20 cellular contexts compared by ENCODE assay signal in genomic region chr5:116472274-116472673, GRCh38.
DNase-seq lines count a peak whose midpoint lies in the region; ATAC-seq and TF ChIP-seq lines count a peak whose summit lies in the region.
"Had no signal": no experiment of that assay in that cellular context is flagged by ENCODE, and none has a peak within 500 bp of the region (broad histone marks: within the 10 kb centered on the region; RNA-seq: fewer than 3 reads in every experiment).

No MANE protein-coding gene starts in this region.

- WGBS in mesenchymal stem cell = 93% methylated on average over 3 of the region's 3 CpGs

- H3K27me3 Mint-ChIP-seq in WTC11 (ENCODE audit: low read depth) = no peaks in the 10 kb centered on the region
- no peaks in the 10 kb centered on the region for H3K27me3 Mint-ChIP-seq in mesothelial cell of epicardium (ENCODE audit: low read depth)
- H3K27me3 Mint-ChIP-seq: CD4-positive, CD25-positive, alpha-beta regulatory T cell; IgD-negative memory B cell had no signal

- no peak overlapping the region for H2AK5ac ChIP-seq in mesenchymal stem cell (ENCODE audit: low read length, severe bottlenecking)

- H4K91ac ChIP-seq in mesenchymal stem cell (ENCODE audit: low read length) = no peak overlapping the region

- H4K8ac ChIP-seq in mesenchymal stem cell (ENCODE audit: low read length) = no peak overlapping the region

- H2BK120ac ChIP-seq in mesenchymal stem cell (ENCODE audit: low read depth, low read length) = no peak overlapping the region

- no peaks in the 10 kb centered on the region for H3K79me1 ChIP-seq in mesenchymal stem cell (replicated peaks; ENCODE audit: low read length, poor library complexity, severe bottlenecking)

- no peaks in the 10 kb centered on the region for H3K79me2 ChIP-seq in HCT116 (ENCODE audit: insufficient read depth, low read length)

- H2AFZ ChIP-seq in HCT116 (ENCODE audit: low read depth, low read length, poor library complexity, severe bottlenecking) (no peak overlapping the region), mesenchymal stem cell (ENCODE audit: low read depth, low read length) (no peak overlapping the region)
- H2AFZ ChIP-seq: GM23248, PC-9 had no signal

- no peak overlapping the region for H3K4me2 ChIP-seq in HCT116 (ENCODE audit: low read length)
- H3K4me2 ChIP-seq in mesenchymal stem cell (ENCODE audit: low read length, poor library complexity, severe bottlenecking) = no peak overlapping the region
- H3K4me2 ChIP-seq: PC-9 had no signal

- no peak for DNase-seq in HCT116 (ENCODE audit: low read depth, low spot score)
- no peak for DNase-seq in WTC11 (ENCODE audit: low spot score)
- no peak for DNase-seq in mesothelial cell of epicardium (ENCODE audit: low spot score in 2 of 2, unreplicated experiment in 2 of 2)
- no peak for DNase-seq in activated T-cell treated with anti-CD3 and anti-CD28 coated beads, Interleukin-2, amount 50 U/mL, for 48 hours
- DNase-seq in left ventricle myocardium superior = no peak
- no peak for DNase-seq in mesenchymal stem cell
- DNase-seq: Calu3; CD4-positive, CD25-positive, alpha-beta regulatory T cell; DMS79 treated with DMSO at 0.1 percent for 48 hours; GM23248; MV-4-11; NCI-H1417 treated with DMSO at 0.1 percent for 48 hours; NCI-H2029; NCI-H2171 treated with DMSO at 0.1 percent for 48 hours; NCI-H510A; PC-9 had no signal

- POLR2A ChIA-PET in HCT116 (lab: Charles Lee) = no interaction called here
- POLR2A ChIA-PET in WTC11 (lab: Charles Lee) = no interaction called here

- no peaks in the 10 kb centered on the region for H3K27me3 ChIP-seq in HCT116 (ENCODE audit: insufficient read depth, low read length)
- no peaks in the 10 kb centered on the region for H3K27me3 ChIP-seq in mesenchymal stem cell (ENCODE audit: control insufficient read depth in 1 of 2, insufficient read depth in 1 of 2, low read length in 2 of 2)

- H2BK12ac ChIP-seq in mesenchymal stem cell (ENCODE audit: low read length in 2 of 2) = no peak overlapping the region

- no peak overlapping the region for H2BK5ac ChIP-seq in mesenchymal stem cell (ENCODE audit: low read depth, low read length, poor library complexity, severe bottlenecking)

- TF ChIP-seq CTCF in 22Rv1 (IDR thresholded peaks at IDR 0.05) = peak; percentile 38
- TF ChIP-seq CTCF in HCT116 (IDR thresholded peaks at IDR 0.05 in 2 of 3, conservative IDR thresholded peaks at IDR 0.05 in 1 of 3; ENCODE audit: borderline replicate concordance in 1 of 3, insufficient read depth in 1 of 3, low read depth in 2 of 3, low read length in 2 of 3) = peak in 2 of 3 experiments; percentile 14 to 32; a peak in 2 of 6 replicates
- no peak for TF ChIP-seq CTCF in WTC11 (IDR thresholded peaks at IDR 0.05)
- TF ChIP-seq CTCF in mesothelial cell of epicardium (IDR thresholded peaks at IDR 0.05; ENCODE audit: unreplicated experiment) = peak; percentile 12

- CTCF ChIA-PET in HCT116 (lab: Charles Lee) = no interaction called here
- CTCF ChIA-PET in WTC11 (lab: Charles Lee) = no interaction called here

- no peaks in the 10 kb centered on the region for H4K20me1 ChIP-seq in HCT116 (ENCODE audit: insufficient read depth)

- H3K36me3 Mint-ChIP-seq in WTC11 = peaks cover 95% of the 10 kb centered on the region
- H3K36me3 Mint-ChIP-seq in mesothelial cell of epicardium = peaks cover 79% of the 10 kb centered on the region

- no peaks in the 10 kb centered on the region for H3K4me1 Mint-ChIP-seq in WTC11
- H3K4me1 Mint-ChIP-seq in mesothelial cell of epicardium = no peaks in the 10 kb centered on the region
- H3K4me1 Mint-ChIP-seq: CD4-positive, CD25-positive, alpha-beta regulatory T cell; IgD-negative memory B cell had no signal

- H3K9me3 ChIP-seq in HCT116 (ENCODE audit: control insufficient read depth in 1 of 2, insufficient read depth in 1 of 2, low read depth in 1 of 2, low read length in 2 of 2) (peaks cover 0 to 5% of the 10 kb centered on the region in 2 experiments; a peak in 1 of 4 replicates), mesenchymal stem cell (ENCODE audit: control insufficient read depth, low read length) (peaks cover 22% of the 10 kb centered on the region)

- ATAC-seq in HCT116 (peak; percentile 40; the same call in 1 of the 2 replicates), WTC11 (no peak), left ventricle myocardium superior (no peak), HG02981 (IDR thresholded peaks at IDR 0.05; ENCODE audit: unreplicated experiment) (no peak)

- TF ChIP-seq POLR2A in HCT116 (IDR thresholded peaks at IDR 0.05; ENCODE audit: borderline replicate concordance, extremely low read depth, insufficient read depth, insufficient read length) = no peak

- TF ChIP-seq RAD21 in HCT116 (IDR thresholded peaks at IDR 0.05; ENCODE audit: low read depth) = no peak

- H3K23ac ChIP-seq in mesenchymal stem cell (ENCODE audit: low read length in 2 of 2) = no peak overlapping the region

- H2BK15ac ChIP-seq in mesenchymal stem cell (ENCODE audit: low read depth, poor library complexity, severe bottlenecking) = no peak overlapping the region

- H3K27ac ChIP-seq in 22Rv1 (peak overlapping the region; percentile 22), HCT116 (ENCODE audit: low read depth, low read length) (no peak overlapping the region), mesenchymal stem cell (ENCODE audit: low read length, poor library complexity, severe bottlenecking) (no peak overlapping the region)
- H3K27ac ChIP-seq: GM23248, PC-9, SK-N-MC had no signal

- BruUV-seq in HCT116 (replicated peaks; lab: Mats Ljungman, UMichigan) = no TSS peak

- H3K4me1 ChIP-seq in HCT116 (ENCODE audit: control insufficient read depth in 1 of 2, insufficient read depth in 2 of 2, low read length in 2 of 2) (no peaks in the 10 kb centered on the region), mesenchymal stem cell (ENCODE audit: control insufficient read depth, insufficient read depth, low read depth, low read length) (no peaks in the 10 kb centered on the region)

- no peak overlapping the region for H3K14ac ChIP-seq in mesenchymal stem cell (ENCODE audit: low read length in 2 of 2)

- H3K27ac Mint-ChIP-seq in WTC11 (peak overlapping the region; percentile 38; the same call in 1 of the 2 replicates), mesothelial cell of epicardium (peak overlapping the region; percentile 43)
- H3K27ac Mint-ChIP-seq: CD4-positive, CD25-positive, alpha-beta regulatory T cell; IgD-negative memory B cell had no signal

- H3K4me3 Mint-ChIP-seq in WTC11 = no peak overlapping the region
- no peak overlapping the region for H3K4me3 Mint-ChIP-seq in mesothelial cell of epicardium
- H3K4me3 Mint-ChIP-seq: CD4-positive, CD25-positive, alpha-beta regulatory T cell; IgD-negative memory B cell had no signal

- H3K36me3 ChIP-seq in HCT116 (ENCODE audit: control insufficient read depth in 1 of 2, insufficient read depth in 2 of 2, low read length in 2 of 2) = no peaks in the 10 kb centered on the region; a peak in 1 of 4 replicates
- H3K36me3 ChIP-seq in mesenchymal stem cell (ENCODE audit: control insufficient read depth in 1 of 2, insufficient read depth in 2 of 2, low read depth in 1 of 2, low read length in 2 of 2) = peaks cover 0 to 4% of the 10 kb centered on the region in 2 experiments

- H3K4ac ChIP-seq in mesenchymal stem cell (ENCODE audit: low read depth in 1 of 2, low read length in 2 of 2) = no peak overlapping the region

- intact Hi-C loops in HCT116 (cut with micrococcal nuclease) = no loop called here
- intact Hi-C loops in left ventricle myocardium superior (cut with micrococcal nuclease) = no loop called here

- H3K9me3 Mint-ChIP-seq in WTC11 (no peaks in the 10 kb centered on the region), mesothelial cell of epicardium (peaks cover 23% of the 10 kb centered on the region)

- no peaks in the 10 kb centered on the region for H3K9me2 ChIP-seq in HCT116 (ENCODE audit: insufficient read depth)

- H3K4me3 ChIP-seq in HCT116 (replicated peaks in 1 of 2; ENCODE audit: low read depth in 1 of 2, low read length in 2 of 2) = no peak overlapping the region
- H3K4me3 ChIP-seq in mesenchymal stem cell (ENCODE audit: insufficient read depth in 1 of 2, low read depth in 1 of 2, low read length in 2 of 2) = no peak overlapping the region
- H3K4me3 ChIP-seq: GM23248, PC-9, SK-N-MC had no signal

- H3K9ac ChIP-seq in HCT116 (ENCODE audit: low read length) = no peak overlapping the region
- H3K9ac ChIP-seq in mesenchymal stem cell (ENCODE audit: low read length) = no peak overlapping the region
- H3K9ac ChIP-seq: GM23248 had no signal

- RAD21 ChIA-PET in HCT116 (lab: Charles Lee; ENCODE audit: low non-redundant PET in 1 of 2, low total read pairs in 2 of 2, uncharacterized antibody in 2 of 2, unreplicated experiment in 2 of 2) = no interaction called here

- no peak overlapping the region for H3K18ac ChIP-seq in mesenchymal stem cell (ENCODE audit: low read depth in 1 of 2, low read length in 2 of 2)

TF ChIP-seq in HCT116, 20 proteins besides CTCF, POLR2A, EP300 and RAD21 (continues in another document):
- TF ChIP-seq TCF7L2 (IDR thresholded peaks at IDR 0.05; ENCODE audit: borderline replicate concordance, extremely low read depth, insufficient read depth, insufficient read length) = no peak
- TF ChIP-seq ELF1 (IDR thresholded peaks at IDR 0.05; ENCODE audit: borderline replicate concordance, low read depth) = no peak
- no peak for TF ChIP-seq ZFX (IDR thresholded peaks at IDR 0.05)
- TF ChIP-seq CEBPB (IDR thresholded peaks at IDR 0.05; ENCODE audit: low read depth) = no peak
- TF ChIP-seq, protein P1, sequence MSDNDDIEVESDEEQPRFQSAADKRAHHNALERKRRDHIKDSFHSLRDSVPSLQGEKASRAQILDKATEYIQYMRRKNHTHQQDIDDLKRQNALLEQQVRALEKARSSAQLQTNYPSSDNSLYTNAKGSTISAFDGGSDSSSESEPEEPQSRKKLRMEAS (IDR thresholded peaks at IDR 0.05) = no peak
- TF ChIP-seq FOSL1 (IDR thresholded peaks at IDR 0.05; ENCODE audit: low read depth) = no peak
- no peak for TF ChIP-seq SIN3A (IDR thresholded peaks at IDR 0.05; ENCODE audit: low read depth)
- no peak for TF ChIP-seq EZH2phosphoT487 (IDR thresholded peaks at IDR 0.05; ENCODE audit: borderline replicate concordance)

TF ChIP-seq in WTC11, 78 proteins besides CTCF, POLR2A, EP300 and RAD21:
- no peak for TF ChIP-seq ZNF317 (CRISPR knock-in tag; IDR thresholded peaks at IDR 0.05; ENCODE audit: borderline replicate concordance, low read depth)
- TF ChIP-seq ETV6 (CRISPR knock-in tag; IDR thresholded peaks at IDR 0.05) = no peak
- TF ChIP-seq SP1 (CRISPR knock-in tag; conservative IDR thresholded peaks at IDR 0.05) = no peak
- no peak for TF ChIP-seq KAT7 (CRISPR knock-in tag; IDR thresholded peaks at IDR 0.05; ENCODE audit: borderline replicate concordance)
- TF ChIP-seq, protein P2, sequence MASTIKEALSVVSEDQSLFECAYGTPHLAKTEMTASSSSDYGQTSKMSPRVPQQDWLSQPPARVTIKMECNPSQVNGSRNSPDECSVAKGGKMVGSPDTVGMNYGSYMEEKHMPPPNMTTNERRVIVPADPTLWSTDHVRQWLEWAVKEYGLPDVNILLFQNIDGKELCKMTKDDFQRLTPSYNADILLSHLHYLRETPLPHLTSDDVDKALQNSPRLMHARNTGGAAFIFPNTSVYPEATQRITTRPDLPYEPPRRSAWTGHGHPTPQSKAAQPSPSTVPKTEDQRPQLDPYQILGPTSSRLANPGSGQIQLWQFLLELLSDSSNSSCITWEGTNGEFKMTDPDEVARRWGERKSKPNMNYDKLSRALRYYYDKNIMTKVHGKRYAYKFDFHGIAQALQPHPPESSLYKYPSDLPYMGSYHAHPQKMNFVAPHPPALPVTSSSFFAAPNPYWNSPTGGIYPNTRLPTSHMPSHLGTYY (CRISPR knock-in tag; IDR thresholded peaks at IDR 0.05) = no peak
TF ChIP-seq in WTC11: peak in this region for 0.
